Comparison of ENCODE assay signal across 21 cellular contexts in genomic region chr12:79764641-79765040, GRCh38.
DNase-seq lines count a peak whose midpoint lies in the region; ATAC-seq, FAIRE-seq and TF ChIP-seq lines count a peak whose summit lies in the region.
"Had no signal": no experiment of that assay in that cellular context is flagged by ENCODE, and none has a peak within 500 bp of the region (broad histone marks: within the 10 kb centered on the region; RNA-seq: fewer than 3 reads in every experiment).

No MANE protein-coding gene starts in this region.

- no peak for ATAC-seq in left ventricle myocardium superior
- ATAC-seq in GM23338: no peak
- ATAC-seq in activated CD4-positive, alpha-beta T cell treated with anti-CD3 and anti-CD28 coated beads for 36 hours: no peak

- H3K36me3 Mint-ChIP-seq in astrocyte (ENCODE audit: low read depth, unreplicated experiment): no peaks in the 10 kb centered on the region
- H3K36me3 Mint-ChIP-seq in GM23338 (ENCODE audit: low read depth): no peaks in the 10 kb centered on the region
- no peaks in the 10 kb centered on the region for H3K36me3 Mint-ChIP-seq in activated CD4-positive, alpha-beta T cell treated with anti-CD3 and anti-CD28 coated beads for 36 hours (ENCODE audit: low read depth)
- H3K36me3 Mint-ChIP-seq: CD4-positive, CD25-positive, alpha-beta regulatory T cell; CD8-positive, alpha-beta memory T cell had no signal

- H3K27ac Mint-ChIP-seq in astrocyte (ENCODE audit: unreplicated experiment) (no peak overlapping the region), GM23338 (no peak overlapping the region)
- no peak overlapping the region for H3K27ac Mint-ChIP-seq in activated CD4-positive, alpha-beta T cell treated with anti-CD3 and anti-CD28 coated beads for 36 hours
- H3K27ac Mint-ChIP-seq: B cell; CD4-positive, CD25-positive, alpha-beta regulatory T cell; CD8-positive, alpha-beta memory T cell; H9 had no signal

- H4K20me1 ChIP-seq in astrocyte (ENCODE audit: insufficient read depth, low read length) (no peaks in the 10 kb centered on the region), GM23338 (replicated peaks; ENCODE audit: insufficient read depth) (no peaks in the 10 kb centered on the region)
- H4K20me1 ChIP-seq: BLaER1 treated with 17β-estradiol and CSF1 and Interleukin-3, amounts not matched to agents 10 nM and 100 nM had no signal

- no peaks in the 10 kb centered on the region for H3K9me3 Mint-ChIP-seq in astrocyte (ENCODE audit: unreplicated experiment)
- H3K9me3 Mint-ChIP-seq in GM23338: peaks cover 4% of the 10 kb centered on the region; the same call in 2 of the 3 replicates
- peaks cover 1% of the 10 kb centered on the region for H3K9me3 Mint-ChIP-seq in activated CD4-positive, alpha-beta T cell treated with anti-CD3 and anti-CD28 coated beads for 36 hours (ENCODE audit: low read depth)

- H3K9ac ChIP-seq in astrocyte (ENCODE audit: low read length): no peak overlapping the region
- H3K9ac ChIP-seq: BLaER1 treated with 17β-estradiol and CSF1 and Interleukin-3, amounts not matched to agents 10 nM and 100 nM had no signal

- no peaks in the 10 kb centered on the region for H3K79me2 ChIP-seq in astrocyte (ENCODE audit: insufficient read depth, low read length)
- no peaks in the 10 kb centered on the region for H3K79me2 ChIP-seq in GM23338 (replicated peaks; ENCODE audit: insufficient read depth)

- TF ChIP-seq CTCF in left ventricle myocardium inferior (IDR thresholded peaks at IDR 0.05; ENCODE audit: borderline replicate concordance) (no peak), astrocyte (IDR thresholded peaks at IDR 0.05; ENCODE audit: insufficient read depth, low read depth, low read length) (no peak), GM23338 (conservative IDR thresholded peaks at IDR 0.05; ENCODE audit: low read depth in 2 of 2) (no peak)

- no peaks in the 10 kb centered on the region for H3K27me3 Mint-ChIP-seq in astrocyte (ENCODE audit: low read depth, unreplicated experiment)
- peaks cover 5% of the 10 kb centered on the region for H3K27me3 Mint-ChIP-seq in GM23338 (ENCODE audit: insufficient read depth, low read depth, poor library complexity)
- H3K27me3 Mint-ChIP-seq in activated CD4-positive, alpha-beta T cell treated with anti-CD3 and anti-CD28 coated beads for 36 hours: peaks cover 3% of the 10 kb centered on the region

- H3K4me3 Mint-ChIP-seq in astrocyte (ENCODE audit: unreplicated experiment) (no peak overlapping the region), GM23338 (no peak overlapping the region)
- no peak overlapping the region for H3K4me3 Mint-ChIP-seq in activated CD4-positive, alpha-beta T cell treated with anti-CD3 and anti-CD28 coated beads for 36 hours
- H3K4me3 Mint-ChIP-seq: B cell; CD4-positive, CD25-positive, alpha-beta regulatory T cell; CD8-positive, alpha-beta memory T cell; H9 had no signal

- peaks cover 11% of the 10 kb centered on the region for H3K4me1 ChIP-seq in left ventricle myocardium inferior
- no peaks in the 10 kb centered on the region for H3K4me1 ChIP-seq in astrocyte (ENCODE audit: insufficient read depth, low read length)
- H3K4me1 ChIP-seq in GM23338 (ENCODE audit: insufficient read depth): no peaks in the 10 kb centered on the region
- H3K4me1 ChIP-seq: BLaER1 treated with 17β-estradiol and CSF1 and Interleukin-3, amounts not matched to agents 10 nM and 100 nM had no signal

- no peak for FAIRE-seq in astrocyte (lab: Jason Lieb, UNC)
- FAIRE-seq: G401.6, GM12891 had no signal

- POLR2A ChIA-PET in activated CD4-positive, alpha-beta T cell treated with anti-CD3 and anti-CD28 coated beads for 36 hours (lab: Charles Lee): no interaction called here

- H3K36me3 ChIP-seq in left ventricle myocardium inferior: no peaks in the 10 kb centered on the region
- H3K36me3 ChIP-seq in astrocyte (ENCODE audit: insufficient read depth, low read length): no peaks in the 10 kb centered on the region
- H3K36me3 ChIP-seq in GM23338 (ENCODE audit: insufficient read depth): no peaks in the 10 kb centered on the region
- H3K36me3 ChIP-seq: BLaER1 treated with 17β-estradiol and CSF1 and Interleukin-3, amounts not matched to agents 10 nM and 100 nM had no signal

- H3K9me3 ChIP-seq in left ventricle myocardium inferior (replicated peaks) (no peaks in the 10 kb centered on the region), astrocyte (ENCODE audit: insufficient read depth, low read depth, low read length) (no peaks in the 10 kb centered on the region)
- H3K9me3 ChIP-seq: BLaER1 treated with 17β-estradiol and CSF1 and Interleukin-3, amounts not matched to agents 10 nM and 100 nM had no signal

- CTCF ChIA-PET in activated CD4-positive, alpha-beta T cell treated with anti-CD3 and anti-CD28 coated beads for 36 hours (lab: Charles Lee): no interaction called here

- H3K4me2 ChIP-seq in astrocyte (ENCODE audit: low read length): no peak overlapping the region
- H3K4me2 ChIP-seq in GM23338: no peak overlapping the region
- H3K4me2 ChIP-seq: BLaER1 treated with 17β-estradiol and CSF1 and Interleukin-3, amounts not matched to agents 10 nM and 100 nM had no signal

- H3F3A ChIP-seq in GM23338 (replicated peaks; ENCODE audit: low read depth): no peaks in the 10 kb centered on the region

- intact Hi-C loops in left ventricle myocardium inferior (cut with micrococcal nuclease) (no loop called here), left ventricle myocardium superior (cut with micrococcal nuclease) (no loop called here)
- intact Hi-C loops in activated CD4-positive, alpha-beta T cell treated with anti-CD3 and anti-CD28 coated beads for 36 hours (cut with DNase I, micrococcal nuclease): no loop called here

- DNase-seq in left ventricle myocardium inferior (no peak), left ventricle myocardium superior (no peak), astrocyte (ENCODE audit: low read depth) (peak; percentile 41), iris pigment epithelial cell (ENCODE audit: low read depth) (peak; percentile 7), GM23338 (ENCODE audit: low spot score) (no peak), NCI-H2196 treated with DMSO at 0.1 percent for 48 hours (lab: John Stamatoyannopoulos, UW; ENCODE audit: unreplicated experiment) (no peak)
- DNase-seq in activated CD4-positive, alpha-beta T cell treated with anti-CD3 and anti-CD28 coated beads for 36 hours: no peak
- DNase-seq in stimulated activated naive CD4-positive, alpha-beta T cell treated with Interleukin-2 at 50 U/mL for 16 hours (lab: John Stamatoyannopoulos, UW): no peak
- DNase-seq: 8988T; CD4-positive, CD25-positive, alpha-beta regulatory T cell; CD8-positive, alpha-beta memory T cell; COR-L47; DMS 273 treated with DMSO at 0.1 percent for 48 hours; DMS53; DND-41; GOT3; H9 had no signal

- peaks cover 12% of the 10 kb centered on the region for H3K4me1 Mint-ChIP-seq in astrocyte (ENCODE audit: low read depth, unreplicated experiment)
- H3K4me1 Mint-ChIP-seq in GM23338: no peaks in the 10 kb centered on the region; the same call in 2 of the 3 replicates
- no peaks in the 10 kb centered on the region for H3K4me1 Mint-ChIP-seq in activated CD4-positive, alpha-beta T cell treated with anti-CD3 and anti-CD28 coated beads for 36 hours
- H3K4me1 Mint-ChIP-seq: B cell had no signal

- H3K27me3 ChIP-seq in left ventricle myocardium inferior (ENCODE audit: low read depth) (no peaks in the 10 kb centered on the region), astrocyte (ENCODE audit: insufficient read depth, low read length) (no peaks in the 10 kb centered on the region), GM23338 (ENCODE audit: insufficient read depth) (no peaks in the 10 kb centered on the region)
- H3K27me3 ChIP-seq: BLaER1 treated with 17β-estradiol and CSF1 and Interleukin-3, amounts not matched to agents 10 nM and 100 nM had no signal

- no peak overlapping the region for H3K4me3 ChIP-seq in left ventricle myocardium inferior
- H3K4me3 ChIP-seq in astrocyte (ENCODE audit: insufficient read depth, low read depth, low read length): no peak overlapping the region
- no peak overlapping the region for H3K4me3 ChIP-seq in GM23338
- H3K4me3 ChIP-seq: BLaER1 treated with 17β-estradiol and CSF1 and Interleukin-3, amounts not matched to agents 10 nM and 100 nM had no signal

- H2AFZ ChIP-seq in astrocyte (ENCODE audit: low read depth, low read length): no peak overlapping the region
- no peak overlapping the region for H2AFZ ChIP-seq in GM23338

- H3K9me2 ChIP-seq in GM23338 (ENCODE audit: insufficient read depth): no peaks in the 10 kb centered on the region

- H3K27ac ChIP-seq in left ventricle myocardium inferior (replicated peaks): peak overlapping the region; percentile 9
- no peak overlapping the region for H3K27ac ChIP-seq in astrocyte (ENCODE audit: low read depth, low read length)
- no peak overlapping the region for H3K27ac ChIP-seq in GM23338 (ENCODE audit: low read depth)
- H3K27ac ChIP-seq: BLaER1 treated with 17β-estradiol and CSF1 and Interleukin-3, amounts not matched to agents 10 nM and 100 nM had no signal

TF ChIP-seq in GM23338, 12 proteins besides CTCF, POLR2A, EP300 and RAD21 (continues in another document):
- no peak for TF ChIP-seq JUNB (IDR thresholded peaks at IDR 0.05; ENCODE audit: unreplicated experiment)
- TF ChIP-seq ZNF114 (CRISPR knock-in tag; IDR thresholded peaks at IDR 0.05): no peak
- TF ChIP-seq ETS1 (IDR thresholded peaks at IDR 0.05): no peak
- no peak for TF ChIP-seq EZH2 (IDR thresholded peaks at IDR 0.05; ENCODE audit: low read depth, unreplicated experiment)
- no peak for TF ChIP-seq CREB1 (CRISPR knock-in tag; IDR thresholded peaks at IDR 0.05; ENCODE audit: low read depth)

Comparison
In these comparisons a context has a peak if more than half of its experiments do, and no peak if none do; other contexts are left out.
1. DNase-seq: peak in astrocyte (single experiment) and iris pigment epithelial cell (single experiment); none in left ventricle myocardium inferior (single experiment), left ventricle myocardium superior (single experiment), GM23338 (single experiment), activated CD4-positive, alpha-beta T cell treated with anti-CD3 and anti-CD28 coated beads for 36 hours (single experiment), NCI-H2196 treated with DMSO at 0.1 percent for 48 hours (single experiment) and stimulated activated naive CD4-positive, alpha-beta T cell treated with Interleukin-2 at 50 U/mL for 16 hours (single experiment).